Comparison of ENCODE assay signal across 11 cellular contexts in genomic region chr3:64400706-64401105, GRCh38.
"Had no signal": no experiment of that assay in that cellular context is flagged by ENCODE, and none has a peak within 500 bp of the region (broad histone marks: within the 10 kb centered on the region; RNA-seq: fewer than 3 reads in every experiment).

No MANE protein-coding gene starts in this region.

- H3K27ac ChIP-seq: GM23248 had no signal

- H3K36me3 ChIP-seq: HAP-1 had no signal

- ATAC-seq: GM23338, HCT116 had no signal

- H3K9ac ChIP-seq: GM23248 had no signal

- H3K4me1 ChIP-seq: HAP-1 had no signal

- H2AFZ ChIP-seq: GM23248, GM23338 had no signal

- H3K4me2 ChIP-seq: GM23338 had no signal

- H3K9me3 ChIP-seq: HAP-1 had no signal

- FAIRE-seq: H1, H54 had no signal

- H3K4me3 ChIP-seq: GM23248, GM23338, HAP-1 had no signal

- DNase-seq: GM23248, GOT3, H7, H9, HCEC 1CT, HFFc6 had no signal
